ENCODE assay signal across 16 cellular contexts in the genomic region with DNA sequence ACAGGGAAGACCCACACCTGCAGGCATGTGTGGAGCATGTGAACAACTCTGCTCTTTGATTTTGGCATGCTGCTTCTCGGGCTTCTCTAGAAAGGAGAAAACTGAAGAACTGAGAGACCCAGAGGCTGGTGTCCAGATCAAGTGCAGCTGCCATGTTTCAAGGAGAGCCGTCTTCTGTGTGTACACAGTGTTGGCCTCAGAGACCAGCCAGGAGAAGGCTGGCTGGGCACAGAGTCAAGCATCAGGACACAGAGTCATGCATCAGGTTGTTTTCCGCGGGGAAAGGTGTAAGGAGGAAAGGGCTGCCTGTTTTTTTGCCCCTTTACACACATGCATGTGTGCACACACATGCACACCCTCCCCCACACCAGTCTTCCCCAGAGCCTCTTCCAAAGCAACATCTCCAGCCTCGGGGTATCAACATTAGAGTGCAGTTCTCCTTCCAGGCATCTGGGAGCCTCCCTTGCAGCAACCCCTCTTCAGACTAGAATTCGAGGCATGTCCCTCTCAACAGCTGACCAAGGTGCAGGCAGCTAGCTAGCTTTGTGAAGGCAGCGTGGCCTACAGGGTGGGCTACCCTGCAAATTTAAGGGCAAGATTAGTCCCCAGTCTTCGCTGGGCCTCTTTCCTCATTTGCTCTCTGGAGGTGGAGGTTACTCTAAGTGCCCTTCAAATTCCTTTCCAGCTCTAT.
DNase-seq lines count a peak whose midpoint lies in the region; TF ChIP-seq lines count a peak whose summit lies in the region.
"Had no signal": no experiment of that assay in that cellular context is flagged by ENCODE, and none has a peak within 500 bp of the region (broad histone marks: within the 10 kb centered on the region; RNA-seq: fewer than 3 reads in every experiment).

No MANE protein-coding gene starts in this region.

- intact Hi-C loops in thyroid gland (cut with DNase I), result no loop called here

- DNase-seq in DMS53 (lab: John Stamatoyannopoulos, UW) (peak; percentile 47), DMS53 treated with DMSO at 0.1 percent for 48 hours (lab: John Stamatoyannopoulos, UW; ENCODE audit: unreplicated experiment) (no peak), ecto neural progenitor cell (ENCODE audit: low spot score) (peak; percentile 32), thyroid gland (peak; percentile 33 to 62), NCI-H526 treated with DMSO at 0.1 percent for 48 hours (lab: John Stamatoyannopoulos, UW) (no peak), globus pallidus (ENCODE audit: low spot score) (no peak), endodermal cell (no peak)
- DNase-seq: activated T-cell treated with anti-CD3 and anti-CD28 coated beads, Interleukin-2, amount 50 U/mL, for 1 hour; NCI-H1105 treated with DMSO at 0.1 percent for 48 hours; NCI-H82; stimulated activated CD4-positive, alpha-beta T cell treated with anti-CD3 and anti-CD28 coated beads, Interleukin-4, amount 100 ng/mL, for 24 hours; stimulated activated naive CD4-positive, alpha-beta T cell treated with Interleukin-2 at 50 U/mL for 16 hours had no signal

- no peaks in the 10 kb centered on the region for H3K36me3 Mint-ChIP-seq in endodermal cell (ENCODE audit: low read depth)
- H3K36me3 Mint-ChIP-seq: WTC11 had no signal

- H3K9me3 ChIP-seq in muscle layer of duodenum (ENCODE audit: control insufficient read depth in 1 of 2, low read length in 2 of 2), result no peaks in the 10 kb centered on the region
- no peaks in the 10 kb centered on the region for H3K9me3 ChIP-seq in thyroid gland
- H3K9me3 ChIP-seq in endodermal cell (ENCODE audit: control insufficient read depth, low read length), result no peaks in the 10 kb centered on the region

- WGBS in thyroid gland, 2 donors, result 54 to 66% methylated on average over 8 of the region's 8 CpGs
- WGBS in endodermal cell (ENCODE audit: insufficient coverage in 1 of 2, insufficient read length in 1 of 2), 2 experiments, result 81 to 87% methylated on average over 6 to 8 of the region's 8 CpGs

- TF ChIP-seq POLR2A in thyroid gland (IDR thresholded peaks at IDR 0.05), result no peak

- H3K4me1 ChIP-seq in muscle layer of duodenum (ENCODE audit: control insufficient read depth in 1 of 2, insufficient read depth in 2 of 2, low read length in 2 of 2) (peaks cover 0 to 5% of the 10 kb centered on the region in 2 donors), thyroid gland (peaks cover 0 to 14% of the 10 kb centered on the region in 2 donors), endodermal cell (ENCODE audit: control insufficient read depth, insufficient read depth, low read length) (peaks cover 17% of the 10 kb centered on the region)

- H3K4me3 ChIP-seq in muscle layer of duodenum (ENCODE audit: low read depth in 1 of 2, low read length in 2 of 2), result no peak overlapping the region
- no peak overlapping the region for H3K4me3 ChIP-seq in thyroid gland (replicated peaks in 1 of 3)
- no peak overlapping the region for H3K4me3 ChIP-seq in endodermal cell (ENCODE audit: low read length)

- H3K36me3 ChIP-seq in muscle layer of duodenum (ENCODE audit: control insufficient read depth in 1 of 2, insufficient read depth in 2 of 2, low read length in 2 of 2) (no peaks in the 10 kb centered on the region), thyroid gland (no peaks in the 10 kb centered on the region), endodermal cell (ENCODE audit: control insufficient read depth, insufficient read depth, low read length) (no peaks in the 10 kb centered on the region)

- H3K4me3 Mint-ChIP-seq in endodermal cell, result no peak overlapping the region
- H3K4me3 Mint-ChIP-seq: WTC11 had no signal

- no peaks in the 10 kb centered on the region for H3K27me3 Mint-ChIP-seq in endodermal cell (ENCODE audit: insufficient read depth)
- H3K27me3 Mint-ChIP-seq: progenitor cell of endocrine pancreas had no signal

- no peak for TF ChIP-seq CTCF in thyroid gland (IDR thresholded peaks at IDR 0.05)
- no peak for TF ChIP-seq CTCF in endodermal cell (conservative IDR thresholded peaks at IDR 0.05)

- no peak overlapping the region for H3K9ac ChIP-seq in endodermal cell (ENCODE audit: extremely low read depth, low read length, poor library complexity, severe bottlenecking)

- H3K27me3 ChIP-seq in muscle layer of duodenum (ENCODE audit: low read depth, low read length), result no peaks in the 10 kb centered on the region
- no peaks in the 10 kb centered on the region for H3K27me3 ChIP-seq in thyroid gland
- no peaks in the 10 kb centered on the region for H3K27me3 ChIP-seq in endodermal cell (ENCODE audit: control insufficient read depth, insufficient read depth, low read length, poor library complexity, severe bottlenecking)

- no peaks in the 10 kb centered on the region for H3K9me3 Mint-ChIP-seq in endodermal cell
- H3K9me3 Mint-ChIP-seq: WTC11 had no signal

- no peak overlapping the region for H3K27ac Mint-ChIP-seq in endodermal cell

- peak overlapping the region; percentile 61 for H3K27ac ChIP-seq in muscle layer of duodenum (ENCODE audit: low read length)
- no peak overlapping the region for H3K27ac ChIP-seq in thyroid gland
- H3K27ac ChIP-seq in endodermal cell (ENCODE audit: low read depth, low read length), result no peak overlapping the region
- H3K27ac ChIP-seq: 22Rv1 had no signal

- H3K4me1 Mint-ChIP-seq in endodermal cell, result peaks cover 37% of the 10 kb centered on the region

Comparison
In these comparisons a context has a peak if more than half of its experiments do, and no peak if none do; other contexts are left out.
1. DNase-seq: peak in DMS53 (single experiment), ecto neural progenitor cell (single experiment) and thyroid gland (2 of 2); none in DMS53 treated with DMSO at 0.1 percent for 48 hours (single experiment), NCI-H526 treated with DMSO at 0.1 percent for 48 hours (single experiment), globus pallidus (single experiment) and endodermal cell (single experiment).